In genomic region chr3:129490273-129490675, GRCh38 we compare ENCODE assay signal across 1 cellular context.
TF ChIP-seq lines count a peak whose summit lies in the region.

No MANE protein-coding gene starts in this region.

TF ChIP-seq in HepG2, 621 proteins besides CTCF, POLR2A, EP300 and RAD21 (continued from another document and continues in another):
- TF ChIP-seq HBP1 (CRISPR knock-in tag; IDR thresholded peaks at IDR 0.05; ENCODE audit: low read depth): no peak
- TF ChIP-seq ZNF7 (CRISPR knock-in tag; IDR thresholded peaks at IDR 0.05): no peak
- no peak for TF ChIP-seq RORA (CRISPR knock-in tag; IDR thresholded peaks at IDR 0.05)
- TF ChIP-seq ZNF670 (CRISPR knock-in tag; IDR thresholded peaks at IDR 0.05; ENCODE audit: borderline replicate concordance): no peak
- no peak for TF ChIP-seq KIAA2018 (CRISPR knock-in tag; IDR thresholded peaks at IDR 0.05; ENCODE audit: borderline replicate concordance)
- no peak for TF ChIP-seq ZNF704 (CRISPR knock-in tag; IDR thresholded peaks at IDR 0.05; ENCODE audit: borderline replicate concordance)
- no peak for TF ChIP-seq BATF2 (CRISPR knock-in tag; IDR thresholded peaks at IDR 0.05)
- TF ChIP-seq MZF1 (CRISPR knock-in tag; IDR thresholded peaks at IDR 0.05; ENCODE audit: borderline replicate concordance): no peak
- TF ChIP-seq MXI1 (IDR thresholded peaks at IDR 0.05; ENCODE audit: borderline replicate concordance, low read depth, low read length): no peak; the same call in 2 of the 3 replicates
- no peak for TF ChIP-seq ZNF784 (CRISPR knock-in tag; IDR thresholded peaks at IDR 0.05; ENCODE audit: borderline replicate concordance)
- no peak for TF ChIP-seq ZNF816 (CRISPR knock-in tag; IDR thresholded peaks at IDR 0.05; ENCODE audit: borderline replicate concordance)
- TF ChIP-seq ZFP36L1 (CRISPR knock-in tag; IDR thresholded peaks at IDR 0.05): no peak
- TF ChIP-seq ZNF333 (CRISPR knock-in tag; IDR thresholded peaks at IDR 0.05; ENCODE audit: borderline replicate concordance): no peak
- TF ChIP-seq ISX (CRISPR knock-in tag; conservative IDR thresholded peaks at IDR 0.05): no peak
- no peak for TF ChIP-seq ZNF136 (CRISPR knock-in tag; IDR thresholded peaks at IDR 0.05; ENCODE audit: low read depth)
- TF ChIP-seq CCAR2 (optimal IDR thresholded peaks at IDR 0.05; ENCODE audit: low read depth, low read length): no peak
- TF ChIP-seq PPARG (CRISPR knock-in tag; conservative IDR thresholded peaks at IDR 0.05): peak; percentile 62
- TF ChIP-seq SPEN (CRISPR knock-in tag; IDR thresholded peaks at IDR 0.05; ENCODE audit: low read depth): no peak; the same call in 1 of the 2 replicates
- TF ChIP-seq ZIK1 (CRISPR knock-in tag; IDR thresholded peaks at IDR 0.05; ENCODE audit: borderline replicate concordance, low read depth): no peak
- no peak for TF ChIP-seq FOXO1 (CRISPR knock-in tag; IDR thresholded peaks at IDR 0.05)
- TF ChIP-seq ZNF362 (CRISPR knock-in tag; IDR thresholded peaks at IDR 0.05; ENCODE audit: borderline replicate concordance): no peak
- TF ChIP-seq RNF219 (CRISPR knock-in tag; IDR thresholded peaks at IDR 0.05): no peak
- TF ChIP-seq ZNF431 (CRISPR knock-in tag; IDR thresholded peaks at IDR 0.05; ENCODE audit: borderline replicate concordance, low read depth): no peak
- no peak for TF ChIP-seq HES4 (CRISPR knock-in tag; IDR thresholded peaks at IDR 0.05; ENCODE audit: borderline replicate concordance)
- no peak for TF ChIP-seq U2AF2 (IDR thresholded peaks at IDR 0.05; ENCODE audit: low read depth, low read length)
- TF ChIP-seq ZNF616 (CRISPR knock-in tag; IDR thresholded peaks at IDR 0.05; ENCODE audit: low read depth): no peak
- peak; percentile 51; the same call in 1 of the 2 replicates for TF ChIP-seq FOSL2 (CRISPR knock-in tag; IDR thresholded peaks at IDR 0.05)
- TF ChIP-seq TP53 (CRISPR knock-in tag; conservative IDR thresholded peaks at IDR 0.05): no peak
- TF ChIP-seq ZBED4 (CRISPR knock-in tag; IDR thresholded peaks at IDR 0.05; ENCODE audit: borderline replicate concordance): 0 out of 2 replicates have a peak, but pooled peaks have one; percentile 32
- TF ChIP-seq FUBP1 (CRISPR knock-in tag; IDR thresholded peaks at IDR 0.05; ENCODE audit: borderline replicate concordance): no peak
- no peak for TF ChIP-seq RBM22 (optimal IDR thresholded peaks at IDR 0.05; ENCODE audit: low read length)
- 0 out of 2 replicates have a peak, but pooled peaks have one; percentile 35 for TF ChIP-seq NCOA2 (CRISPR knock-in tag; IDR thresholded peaks at IDR 0.05)
- no peak for TF ChIP-seq ZSCAN12 (CRISPR knock-in tag; IDR thresholded peaks at IDR 0.05)
- TF ChIP-seq ZNF543 (CRISPR knock-in tag; IDR thresholded peaks at IDR 0.05): no peak
- TF ChIP-seq ZNF234 (CRISPR knock-in tag; conservative IDR thresholded peaks at IDR 0.05): no peak
